ENCODE assay signal across 1 cellular context in genomic region chr22:23079240-23079768, GRCh38.
TF ChIP-seq lines count a peak whose summit lies in the region.

No MANE protein-coding gene starts in this region.

TF ChIP-seq in GM23338, 12 proteins besides CTCF, POLR2A, EP300 and RAD21 (continued from another document):
- TF ChIP-seq REST (IDR thresholded peaks at IDR 0.05; ENCODE audit: unreplicated experiment) (no peak), EZH2phosphoT487 (IDR thresholded peaks at IDR 0.05; ENCODE audit: unreplicated experiment) (no peak), ZNF114 (CRISPR knock-in tag; IDR thresholded peaks at IDR 0.05) (no peak), CREB1 (CRISPR knock-in tag; IDR thresholded peaks at IDR 0.05; ENCODE audit: low read depth) (no peak), STAT1 (IDR thresholded peaks at IDR 0.05; ENCODE audit: unreplicated experiment) (no peak)
